In the genomic region with DNA sequence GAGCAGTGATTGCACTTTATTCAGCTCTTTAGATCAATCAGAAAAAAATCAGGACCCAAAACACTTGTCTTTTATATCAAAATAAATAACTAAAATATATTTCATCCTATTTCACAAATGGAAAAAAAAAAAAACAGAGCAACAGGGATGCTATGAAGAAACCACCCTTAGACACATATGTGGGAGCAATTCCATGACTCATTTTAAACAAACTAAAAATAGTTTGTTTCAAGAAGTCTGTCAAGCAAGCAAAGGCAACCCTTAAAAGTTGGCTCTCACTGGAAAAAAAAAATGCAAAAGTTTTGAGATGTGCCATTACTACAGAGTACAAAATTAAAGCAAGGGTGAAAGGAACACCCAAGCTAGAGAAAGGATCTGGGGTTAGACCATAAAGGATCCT, we compare ENCODE assay signal across 1 cellular context.
TF ChIP-seq lines count a peak whose summit lies in the region.

No MANE protein-coding gene starts in this region.

TF ChIP-seq in K562, 482 proteins besides CTCF, POLR2A, EP300 and RAD21 (continued from another document):
- TF ChIP-seq, protein P1, sequence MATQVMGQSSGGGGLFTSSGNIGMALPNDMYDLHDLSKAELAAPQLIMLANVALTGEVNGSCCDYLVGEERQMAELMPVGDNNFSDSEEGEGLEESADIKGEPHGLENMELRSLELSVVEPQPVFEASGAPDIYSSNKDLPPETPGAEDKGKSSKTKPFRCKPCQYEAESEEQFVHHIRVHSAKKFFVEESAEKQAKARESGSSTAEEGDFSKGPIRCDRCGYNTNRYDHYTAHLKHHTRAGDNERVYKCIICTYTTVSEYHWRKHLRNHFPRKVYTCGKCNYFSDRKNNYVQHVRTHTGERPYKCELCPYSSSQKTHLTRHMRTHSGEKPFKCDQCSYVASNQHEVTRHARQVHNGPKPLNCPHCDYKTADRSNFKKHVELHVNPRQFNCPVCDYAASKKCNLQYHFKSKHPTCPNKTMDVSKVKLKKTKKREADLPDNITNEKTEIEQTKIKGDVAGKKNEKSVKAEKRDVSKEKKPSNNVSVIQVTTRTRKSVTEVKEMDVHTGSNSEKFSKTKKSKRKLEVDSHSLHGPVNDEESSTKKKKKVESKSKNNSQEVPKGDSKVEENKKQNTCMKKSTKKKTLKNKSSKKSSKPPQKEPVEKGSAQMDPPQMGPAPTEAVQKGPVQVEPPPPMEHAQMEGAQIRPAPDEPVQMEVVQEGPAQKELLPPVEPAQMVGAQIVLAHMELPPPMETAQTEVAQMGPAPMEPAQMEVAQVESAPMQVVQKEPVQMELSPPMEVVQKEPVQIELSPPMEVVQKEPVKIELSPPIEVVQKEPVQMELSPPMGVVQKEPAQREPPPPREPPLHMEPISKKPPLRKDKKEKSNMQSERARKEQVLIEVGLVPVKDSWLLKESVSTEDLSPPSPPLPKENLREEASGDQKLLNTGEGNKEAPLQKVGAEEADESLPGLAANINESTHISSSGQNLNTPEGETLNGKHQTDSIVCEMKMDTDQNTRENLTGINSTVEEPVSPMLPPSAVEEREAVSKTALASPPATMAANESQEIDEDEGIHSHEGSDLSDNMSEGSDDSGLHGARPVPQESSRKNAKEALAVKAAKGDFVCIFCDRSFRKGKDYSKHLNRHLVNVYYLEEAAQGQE (CRISPR knock-in tag; IDR thresholded peaks at IDR 0.05; ENCODE audit: low read depth), result no peak
- TF ChIP-seq TCF7L2 (IDR thresholded peaks at IDR 0.05; ENCODE audit: low read depth, low read length), result no peak
- TF ChIP-seq SREBF1 (IDR thresholded peaks at IDR 0.05; ENCODE audit: borderline replicate concordance, low read depth, low read length), result no peak
- TF ChIP-seq HNRNPUL1 (IDR thresholded peaks at IDR 0.05; ENCODE audit: low read length), result no peak
- TF ChIP-seq FOXA1 (IDR thresholded peaks at IDR 0.05; ENCODE audit: borderline replicate concordance), result no peak
- TF ChIP-seq SRSF9 (IDR thresholded peaks at IDR 0.05; ENCODE audit: borderline replicate concordance, low read depth, low read length), result no peak
- TF ChIP-seq CEBPG (CRISPR knock-in tag; IDR thresholded peaks at IDR 0.05), result no peak
- TF ChIP-seq CEBPG (tag; conservative IDR thresholded peaks at IDR 0.05 in 1 of 2, IDR thresholded peaks at IDR 0.05 in 1 of 2), result peak in 1 of 2 experiments; percentile 39; a peak in 1 of 4 replicates
- TF ChIP-seq, protein P2, sequence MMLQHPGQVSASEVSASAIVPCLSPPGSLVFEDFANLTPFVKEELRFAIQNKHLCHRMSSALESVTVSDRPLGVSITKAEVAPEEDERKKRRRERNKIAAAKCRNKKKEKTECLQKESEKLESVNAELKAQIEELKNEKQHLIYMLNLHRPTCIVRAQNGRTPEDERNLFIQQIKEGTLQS (IDR thresholded peaks at IDR 0.05), result 0 out of 2 replicates have a peak, but pooled peaks have one; percentile 35
- TF ChIP-seq, protein P2 (CRISPR knock-in tag; conservative IDR thresholded peaks at IDR 0.05), result no peak
- peak; percentile 49; the same call in 1 of the 2 replicates for TF ChIP-seq JUND (IDR thresholded peaks at IDR 0.05; ENCODE audit: borderline replicate concordance, low read depth, low read length)
- no peak for TF ChIP-seq JUND (tag; IDR thresholded peaks at IDR 0.05; ENCODE audit: borderline replicate concordance, low read depth, low read length)
- TF ChIP-seq ZFP36 (IDR thresholded peaks at IDR 0.05; ENCODE audit: low read depth, low read length, partially characterized antibody), result no peak
- no peak for TF ChIP-seq IFI16 (CRISPR knock-in tag; IDR thresholded peaks at IDR 0.05)
- TF ChIP-seq DPF2 (IDR thresholded peaks at IDR 0.05), result 0 out of 2 replicates have a peak, but pooled peaks have one; percentile 24
